ENCODE assay signal across 8 cellular contexts in genomic region chr2:200864206-200864976, GRCh38. TPM values are rescaled to one million over a fixed set of nuclear protein-coding genes. Genes with fewer than 3 reads are reported as not detected.
DNase-seq lines count a peak whose midpoint lies in the region; ATAC-seq and TF ChIP-seq lines count a peak whose summit lies in the region.

TSS of gene CLK1 (minus strand) at chr2:200864658. CDS start at chr2:200861862, 2,796 bp downstream.

- H3K9me3 ChIP-seq in SJSA1 (replicated peaks) (no peaks in the 10 kb centered on the region), neuron (ENCODE audit: low read length) (no peaks in the 10 kb centered on the region)

- TF ChIP-seq CTCF in HFF-Myc (IDR thresholded peaks at IDR 0.05; ENCODE audit: low read depth, low read length, missing control alignments) (no peak), foreskin keratinocyte (conservative IDR thresholded peaks at IDR 0.05) (no peak)

- peak within 1 kb of the TSS; percentile 36 for H2AFZ ChIP-seq in neuron (ENCODE audit: low read depth, low read length)

- peak within 1 kb of the TSS; percentile 96 for H3K27ac ChIP-seq in SJSA1
- peak within 1 kb of the TSS; percentile 99 for H3K27ac ChIP-seq in foreskin keratinocyte

- H3K36me3 ChIP-seq in SJSA1 (peaks cover 47% of the 10 kb centered on the region), neuron (ENCODE audit: insufficient read depth, low read length) (peaks cover 22% of the 10 kb centered on the region)

- H3K4me1 ChIP-seq in SJSA1 (replicated peaks) (peaks cover 13% of the 10 kb centered on the region; the same call in 1 of the 2 replicates), foreskin keratinocyte (no peaks in the 10 kb centered on the region), neuron (ENCODE audit: insufficient read depth, low read length) (peaks cover 11% of the 10 kb centered on the region)

- ATAC-seq in foreskin keratinocyte = peak; percentile 82

- DNase-seq in GM03348 (ENCODE audit: low spot score) (peak; percentile 98), HFF-Myc (ENCODE audit: extremely low read depth, low read depth) (peak; percentile 75), MV-4-11 (lab: John Stamatoyannopoulos, UW) (peak; percentile 89), SJSA1 (ENCODE audit: low read depth in 1 of 2, low spot score in 2 of 2) (peak; percentile 94 to 95), foreskin keratinocyte (peak; percentile 72 to 83), stromal cell of bone marrow (ENCODE audit: low read depth) (peak; percentile 88)
- DNase-seq in activated naive CD4-positive, alpha-beta T cell (lab: John Stamatoyannopoulos, UW) = peak; percentile 83 to 98 (median 92)

- H3K4me3 ChIP-seq in HFF-Myc (replicated peaks; ENCODE audit: low read depth, low read length) (peak within 1 kb of the TSS; percentile 87), SJSA1 (peak within 1 kb of the TSS; percentile 92), neuron (ENCODE audit: low read length) (peak within 1 kb of the TSS; percentile 72)

- no peaks in the 10 kb centered on the region for H3K27me3 ChIP-seq in SJSA1 (replicated peaks)
- no peaks in the 10 kb centered on the region for H3K27me3 ChIP-seq in foreskin keratinocyte
- no peaks in the 10 kb centered on the region for H3K27me3 ChIP-seq in neuron (ENCODE audit: insufficient read depth, low read length)

RNA-seq across cellular contexts. Expression of gene CLK1, which starts in this region (rescaled TPM):
- 39.6 and 126 TPM in 2 replicates for total RNA-seq in SJSA1 (2014; rRNA removed; shearing (Covaris generic))
- total RNA-seq in foreskin keratinocyte = 34.9 and 39.6 TPM in 2 replicates
- 25.4 and 30.9 TPM in 2 replicates for polyA plus RNA-seq in foreskin keratinocyte

Comparison
In these comparisons a context has a peak if more than half of its experiments do, and no peak if none do; other contexts are left out.
1. Peak in every context shown above with its lines: DNase-seq, ATAC-seq, H3K4me3 ChIP-seq and H3K27ac ChIP-seq.